ENCODE assay signal across 1 cellular context in genomic region chr2:207621640-207622039, GRCh38.
TF ChIP-seq lines count a peak whose summit lies in the region.

No MANE protein-coding gene starts in this region.

TF ChIP-seq in IMR-90, 13 proteins besides CTCF, POLR2A, EP300 and RAD21:
- TF ChIP-seq USF2 (IDR thresholded peaks at IDR 0.05; ENCODE audit: low read depth, low read length) (no peak), BHLHE40 (IDR thresholded peaks at IDR 0.05; ENCODE audit: low read depth, low read length) (no peak)
